Comparison of ENCODE assay signal across 8 cellular contexts in genomic region chr3:100260685-100261480, GRCh38. TPM values are rescaled to one million over a fixed set of nuclear protein-coding genes. Genes with fewer than 3 reads are reported as not detected.
DNase-seq lines count a peak whose midpoint lies in the region; ATAC-seq, FAIRE-seq and TF ChIP-seq lines count a peak whose summit lies in the region.

Gene TBC1D23, plus strand, starts transcription at chr3:100260992. Its CDS starts 27 bp downstream, at chr3:100261019.

- H3K4me1 Mint-ChIP-seq in T-helper 2 cell treated with Interferon-gamma antibody and Interleukin-4, amounts not matched to agents 5 μg/mL and 100 μg/mL, for 36 hours (ENCODE audit: low read depth) = peaks cover 36% of the 10 kb centered on the region

- no peaks in the 10 kb centered on the region for H3K9me3 Mint-ChIP-seq in T-helper 2 cell treated with Interferon-gamma antibody and Interleukin-4, amounts not matched to agents 5 μg/mL and 100 μg/mL, for 36 hours

- peak; percentile 81 to 93 for DNase-seq in NCI-H1930 (lab: John Stamatoyannopoulos, UW)
- peak; percentile 98 for DNase-seq in T-helper 2 cell treated with Interferon-gamma antibody and Interleukin-4, amounts not matched to agents 5 μg/mL and 100 μg/mL, for 36 hours (ENCODE audit: low spot score)
- DNase-seq in ascending aorta (ENCODE audit: low spot score in 2 of 2) = peak; percentile 97 to 99
- DNase-seq in right atrium auricular region (ENCODE audit: low spot score) = peak; percentile 99
- peak; percentile 98 to 99 for DNase-seq in psoas muscle
- DNase-seq in urothelium cell line (ENCODE audit: low spot score) = peak; percentile 99

- H3K4me1 ChIP-seq in ascending aorta (peaks cover 3 to 14% of the 10 kb centered on the region in 2 donors), right atrium auricular region (peaks cover 0 to 40% of the 10 kb centered on the region in 2 donors), psoas muscle (peaks cover 65% of the 10 kb centered on the region)

- no peak for TF ChIP-seq CTCF in ascending aorta (IDR thresholded peaks at IDR 0.05)
- TF ChIP-seq CTCF in right atrium auricular region (IDR thresholded peaks at IDR 0.05) = no peak
- TF ChIP-seq CTCF in psoas muscle (IDR thresholded peaks at IDR 0.05) = no peak

- H3K27ac Mint-ChIP-seq in T-helper 2 cell treated with Interferon-gamma antibody and Interleukin-4, amounts not matched to agents 5 μg/mL and 100 μg/mL, for 36 hours = peak within 1 kb of the TSS; percentile 99

- peak; percentile 93 for TF ChIP-seq POLR2A in GM18505 (IDR thresholded peaks at IDR 0.05; ENCODE audit: borderline replicate concordance, extremely low read depth, insufficient read depth, insufficient read length)

- H3K9me3 ChIP-seq in ascending aorta = no peaks in the 10 kb centered on the region
- H3K9me3 ChIP-seq in right atrium auricular region = no peaks in the 10 kb centered on the region
- no peaks in the 10 kb centered on the region for H3K9me3 ChIP-seq in psoas muscle

- no peaks in the 10 kb centered on the region for H3K36me3 ChIP-seq in ascending aorta
- H3K36me3 ChIP-seq in right atrium auricular region = no peaks in the 10 kb centered on the region
- H3K36me3 ChIP-seq in psoas muscle (ENCODE audit: insufficient read depth in 1 of 2, low read depth in 1 of 2) = no peaks in the 10 kb centered on the region

- H3K27ac ChIP-seq in ascending aorta (peak within 1 kb of the TSS; percentile 95 to 97), right atrium auricular region (peak within 1 kb of the TSS; percentile 92 to 99), psoas muscle (peak within 1 kb of the TSS; percentile 99)

- H3K4me3 Mint-ChIP-seq in T-helper 2 cell treated with Interferon-gamma antibody and Interleukin-4, amounts not matched to agents 5 μg/mL and 100 μg/mL, for 36 hours = peak within 1 kb of the TSS; percentile 97

- intact Hi-C loops in ascending aorta (cut with DNase I) (loop anchor here (5.0 kb wide), 1 partner anchor 444 kb away; the partner anchor contains the start of gene CMSS1), psoas muscle (cut with DNase I) (no loop called here)

- peak within 1 kb of the TSS; percentile 80 to 88 for H3K4me3 ChIP-seq in ascending aorta
- peak within 1 kb of the TSS; percentile 98 for H3K4me3 ChIP-seq in right atrium auricular region
- peak within 1 kb of the TSS; percentile 94 for H3K4me3 ChIP-seq in psoas muscle

- ATAC-seq in GM18505 (IDR thresholded peaks at IDR 0.05; ENCODE audit: unreplicated experiment) (peak; percentile 100), HG02973 (IDR thresholded peaks at IDR 0.05; ENCODE audit: unreplicated experiment) (peak; percentile 100), psoas muscle (peak; percentile 96 to 99 (median 98))

- peak; percentile 99 for FAIRE-seq in urothelium cell line (lab: Jason Lieb, UNC)

- H3K27me3 ChIP-seq in ascending aorta (no peaks in the 10 kb centered on the region), right atrium auricular region (no peaks in the 10 kb centered on the region), psoas muscle (ENCODE audit: insufficient read depth in 3 of 3, low read length in 2 of 3) (no peaks in the 10 kb centered on the region)

- H3K36me3 Mint-ChIP-seq in T-helper 2 cell treated with Interferon-gamma antibody and Interleukin-4, amounts not matched to agents 5 μg/mL and 100 μg/mL, for 36 hours (ENCODE audit: low read depth) = peaks cover 3% of the 10 kb centered on the region

- no peaks in the 10 kb centered on the region for H3K27me3 Mint-ChIP-seq in T-helper 2 cell treated with Interferon-gamma antibody and Interleukin-4, amounts not matched to agents 5 μg/mL and 100 μg/mL, for 36 hours (ENCODE audit: low read depth)

- whole genome bisulfite sequencing in psoas muscle, 3 donors = 0% methylated on average over 48 to 49 of the region's 49 CpGs

RNA-seq across cellular contexts. Expression of gene TBC1D23, which starts in this region (rescaled TPM):
- 56.9 TPM for total RNA-seq in ascending aorta
- total RNA-seq in right atrium auricular region = 10 to 100 TPM; 16.3 to 39.5 TPM
- total RNA-seq in psoas muscle = 10 to 100 TPM; 36.9 to 47.8 (median 40.5) TPM
- polyA plus RNA-seq in psoas muscle = 10 to 100 TPM in 2 of 3 donors, 1 to 10 TPM in 1; 9.9 to 29.3 (median 19.5) TPM

Comparison
In these comparisons a context has a peak if more than half of its experiments do, and no peak if none do; other contexts are left out.
1. Peak in every context shown above with its lines: DNase-seq, ATAC-seq, H3K4me3 ChIP-seq and H3K27ac ChIP-seq.